15 cellular contexts compared by ENCODE assay signal in genomic region chr4:17701882-17702281, GRCh38.
DNase-seq lines count a peak whose midpoint lies in the region; ATAC-seq and TF ChIP-seq lines count a peak whose summit lies in the region.
"Had no signal": no experiment of that assay in that cellular context is flagged by ENCODE, and none has a peak within 500 bp of the region (broad histone marks: within the 10 kb centered on the region; RNA-seq: fewer than 3 reads in every experiment).

No MANE protein-coding gene starts in this region.

- H3K4me1 ChIP-seq in esophagus muscularis mucosa (no peaks in the 10 kb centered on the region), neural progenitor cell (no peaks in the 10 kb centered on the region), skeletal muscle tissue (ENCODE audit: control insufficient read depth in 3 of 3, insufficient read depth in 3 of 3, low read length in 3 of 3) (peaks cover 0 to 15% (median 0%) of the 10 kb centered on the region in 3 donors), vagina (no peaks in the 10 kb centered on the region)

- H2AFZ ChIP-seq in neural progenitor cell (replicated peaks), result no peak overlapping the region
- H2AFZ ChIP-seq: GM23248 had no signal

- H3K27ac Mint-ChIP-seq in neural progenitor cell, result peak overlapping the region; percentile 63
- H3K27ac Mint-ChIP-seq: CD4-positive, alpha-beta memory T cell; H9 had no signal

- H3K27me3 ChIP-seq in esophagus muscularis mucosa, result no peaks in the 10 kb centered on the region
- H3K27me3 ChIP-seq in neural progenitor cell, result no peaks in the 10 kb centered on the region
- H3K27me3 ChIP-seq in skeletal muscle tissue (ENCODE audit: control insufficient read depth in 3 of 3, insufficient read depth in 3 of 3, low read length in 3 of 3), result no peaks in the 10 kb centered on the region
- H3K27me3 ChIP-seq in vagina, result no peaks in the 10 kb centered on the region
- no peaks in the 10 kb centered on the region for H3K27me3 ChIP-seq in H7 (ENCODE audit: control insufficient read depth, insufficient read depth, low read length)

- intact Hi-C loops in esophagus muscularis mucosa (cut with DNase I), result no loop called here
- intact Hi-C loops in vagina (cut with DNase I), result no loop called here

- DNase-seq in esophagus muscularis mucosa (ENCODE audit: extremely low spot score), result peak; percentile 60
- DNase-seq in neural progenitor cell (ENCODE audit: low spot score), result no peak
- DNase-seq in vagina (ENCODE audit: extremely low spot score in 2 of 2), result peak; percentile 25 to 27
- DNase-seq in hepatic stellate cell (ENCODE audit: low spot score), result no peak
- no peak for DNase-seq in H7
- DNase-seq: Calu3; CD4-positive, alpha-beta memory T cell; COR-L47; DMS79 treated with DMSO at 0.1 percent for 48 hours; GM23248; H9 had no signal

- H3K36me3 Mint-ChIP-seq in neural progenitor cell, result no peaks in the 10 kb centered on the region
- H3K36me3 Mint-ChIP-seq: CD4-positive, alpha-beta memory T cell had no signal

- H3K36me3 ChIP-seq in esophagus muscularis mucosa (no peaks in the 10 kb centered on the region), neural progenitor cell (no peaks in the 10 kb centered on the region), skeletal muscle tissue (ENCODE audit: control insufficient read depth in 3 of 3, insufficient read depth in 3 of 3, low read length in 3 of 3) (no peaks in the 10 kb centered on the region), vagina (no peaks in the 10 kb centered on the region), H7 (replicated peaks; ENCODE audit: control insufficient read depth, insufficient read depth, low read length) (no peaks in the 10 kb centered on the region)

- 73% methylated on average over 4 of the region's 4 CpGs for WGBS in esophagus muscularis mucosa

- H4K20me1 ChIP-seq in neural progenitor cell (ENCODE audit: low read depth), result no peaks in the 10 kb centered on the region

- H3K4me3 Mint-ChIP-seq in neural progenitor cell, result no peak overlapping the region
- H3K4me3 Mint-ChIP-seq: CD4-positive, alpha-beta memory T cell; H9 had no signal

- TF ChIP-seq POLR2A in esophagus muscularis mucosa (IDR thresholded peaks at IDR 0.05; ENCODE audit: low read depth) (no peak), vagina (IDR thresholded peaks at IDR 0.05) (no peak)

- H3K9ac ChIP-seq in neural progenitor cell (no peak overlapping the region), skeletal muscle tissue (ENCODE audit: low read depth in 1 of 3, low read length in 3 of 3) (no peak overlapping the region)
- H3K9ac ChIP-seq: GM23248 had no signal

- no peak for TF ChIP-seq EP300 in esophagus muscularis mucosa (IDR thresholded peaks at IDR 0.05)

- peaks cover 19% of the 10 kb centered on the region for H3K9me3 Mint-ChIP-seq in neural progenitor cell

- H3K4me2 ChIP-seq in neural progenitor cell, result no peak overlapping the region

- no peaks in the 10 kb centered on the region for H3F3A ChIP-seq in neural progenitor cell (ENCODE audit: low read depth)

- H3K27ac ChIP-seq in esophagus muscularis mucosa (replicated peaks in 1 of 4), result no peak overlapping the region
- no peak overlapping the region for H3K27ac ChIP-seq in neural progenitor cell
- peak overlapping the region; percentile 6 for H3K27ac ChIP-seq in skeletal muscle tissue (ENCODE audit: low read depth, low read length)
- H3K27ac ChIP-seq in vagina, result no peak overlapping the region
- H3K27ac ChIP-seq: GM23248 had no signal

- no peak overlapping the region for H3K4me3 ChIP-seq in esophagus muscularis mucosa
- no peak overlapping the region for H3K4me3 ChIP-seq in neural progenitor cell
- peak overlapping the region in 1 of 3 donors; percentile 10 for H3K4me3 ChIP-seq in skeletal muscle tissue (ENCODE audit: low read length in 3 of 3)
- H3K4me3 ChIP-seq in vagina, result no peak overlapping the region
- no peak overlapping the region for H3K4me3 ChIP-seq in H7 (ENCODE audit: insufficient read depth, low read depth, low read length)
- H3K4me3 ChIP-seq: GM12878, GM23248 had no signal

- no peak for ATAC-seq in HG03139 (IDR thresholded peaks at IDR 0.05; ENCODE audit: unreplicated experiment)
- ATAC-seq: GM12878, HCT116 had no signal

- H3K9me3 ChIP-seq in esophagus muscularis mucosa, result peaks cover 0 to 14% (median 3%) of the 10 kb centered on the region in 4 donors
- H3K9me3 ChIP-seq in neural progenitor cell (ENCODE audit: low read depth), result no peaks in the 10 kb centered on the region
- H3K9me3 ChIP-seq in skeletal muscle tissue (ENCODE audit: control insufficient read depth in 3 of 3, low read length in 3 of 3), result peaks cover 0 to 2% (median 0%) of the 10 kb centered on the region in 3 donors
- H3K9me3 ChIP-seq in vagina, result no peaks in the 10 kb centered on the region

- TF ChIP-seq CTCF in esophagus muscularis mucosa (IDR thresholded peaks at IDR 0.05) (no peak), neural progenitor cell (IDR thresholded peaks at IDR 0.05) (no peak), vagina (IDR thresholded peaks at IDR 0.05) (no peak)

- no peaks in the 10 kb centered on the region for H3K79me2 ChIP-seq in neural progenitor cell (ENCODE audit: low read depth)

- H3K4me1 Mint-ChIP-seq in neural progenitor cell, result peaks cover 39% of the 10 kb centered on the region
- H3K4me1 Mint-ChIP-seq: CD4-positive, alpha-beta memory T cell; H9 had no signal

- H3K27me3 Mint-ChIP-seq in neural progenitor cell (ENCODE audit: insufficient read depth, low read depth), result peaks cover 8% of the 10 kb centered on the region

Comparison
In these comparisons a context has a peak if more than half of its experiments do, and no peak if none do; other contexts are left out.
1. DNase-seq: peak in esophagus muscularis mucosa (single experiment) and vagina (2 of 2); none in neural progenitor cell (single experiment), hepatic stellate cell (single experiment) and H7 (single experiment).